ENCODE assay signal across 17 cellular contexts in genomic region chr6:35733633-35734032, GRCh38. TPM values are rescaled to one million over a fixed set of nuclear protein-coding genes. Genes with fewer than 3 reads are reported as not detected.
DNase-seq lines count a peak whose midpoint lies in the region; ATAC-seq and TF ChIP-seq lines count a peak whose summit lies in the region.
"Had no signal": no experiment of that assay in that cellular context is flagged by ENCODE, and none has a peak within 500 bp of the region (broad histone marks: within the 10 kb centered on the region; RNA-seq: fewer than 3 reads in every experiment).

No MANE protein-coding gene starts in this region.

- no peaks in the 10 kb centered on the region for H3K79me2 ChIP-seq in hepatocyte

- peak overlapping the region; percentile 95 for H3K4me2 ChIP-seq in hepatocyte

- H2AFZ ChIP-seq in hepatocyte = no peak overlapping the region

- H3K36me3 Mint-ChIP-seq in CD4-positive, CD25-positive, alpha-beta regulatory T cell = no peaks in the 10 kb centered on the region
- no peaks in the 10 kb centered on the region for H3K36me3 Mint-ChIP-seq in activated naive CD4-positive, alpha-beta T cell treated with anti-CD3 and anti-CD28 coated beads for 36 hours (ENCODE audit: low read depth)
- H3K36me3 Mint-ChIP-seq: activated CD8-positive, alpha-beta memory T cell treated with anti-CD3 and anti-CD28 coated beads, Interleukin-2, amount 10 ng/mL, durations not matched to agents 7 days and 5 days had no signal

- H3K4me3 ChIP-seq in CD4-positive, CD25-positive, alpha-beta regulatory T cell (ENCODE audit: low read depth, low read length) = no peak overlapping the region
- H3K4me3 ChIP-seq in hepatocyte (no peak overlapping the region), spleen (no peak overlapping the region)
- H3K4me3 ChIP-seq: lung, MG63 had no signal

- peaks cover 64% of the 10 kb centered on the region for H3K4me1 ChIP-seq in CD4-positive, CD25-positive, alpha-beta regulatory T cell (ENCODE audit: control insufficient read depth, insufficient read depth, low read length, poor library complexity, severe bottlenecking)
- H3K4me1 ChIP-seq in hepatocyte (ENCODE audit: insufficient read depth) (peaks cover 38% of the 10 kb centered on the region), spleen (peaks cover 50 to 91% (median 83%) of the 10 kb centered on the region in 6 donors)

- no peak overlapping the region for H3K27ac ChIP-seq in CD4-positive, CD25-positive, alpha-beta regulatory T cell (ENCODE audit: insufficient read depth, low read length, poor library complexity, severe bottlenecking)
- H3K27ac ChIP-seq in hepatocyte (peak overlapping the region; percentile 100), spleen (peak overlapping the region in 5 of 8 donors; percentile 99 to 100 (median 100))

- no peaks in the 10 kb centered on the region for H3K36me3 ChIP-seq in CD4-positive, CD25-positive, alpha-beta regulatory T cell (ENCODE audit: control insufficient read depth, insufficient read depth, low read length)
- H3K36me3 ChIP-seq in hepatocyte (replicated peaks; ENCODE audit: insufficient read depth, low read depth) (no peaks in the 10 kb centered on the region), spleen (no peaks in the 10 kb centered on the region)
- H3K36me3 ChIP-seq: MG63 had no signal

- H3K9me3 ChIP-seq in CD4-positive, CD25-positive, alpha-beta regulatory T cell (ENCODE audit: control insufficient read depth in 2 of 2, low read length in 2 of 2) = no peaks in the 10 kb centered on the region
- no peaks in the 10 kb centered on the region for H3K9me3 ChIP-seq in hepatocyte (ENCODE audit: low read depth)
- no peaks in the 10 kb centered on the region for H3K9me3 ChIP-seq in spleen
- H3K9me3 ChIP-seq: MG63 had no signal

- H3K4me1 Mint-ChIP-seq in CD4-positive, CD25-positive, alpha-beta regulatory T cell = peaks cover 4 to 88% (median 52%) of the 10 kb centered on the region in 4 donors
- peaks cover 74% of the 10 kb centered on the region for H3K4me1 Mint-ChIP-seq in activated naive CD4-positive, alpha-beta T cell treated with anti-CD3 and anti-CD28 coated beads for 36 hours (ENCODE audit: low read depth)

- CTCF ChIA-PET in activated naive CD4-positive, alpha-beta T cell treated with anti-CD3 and anti-CD28 coated beads for 36 hours (lab: Charles Lee) = interaction anchor here (0.6 to 3.2 kb wide), 17 partner anchors 14 to 211 kb away, joined by 3 to 18 read pairs (median 5); no protein-coding TSS in a partner anchor

- peak overlapping the region; percentile 48 to 95 (median 78) for H3K27ac Mint-ChIP-seq in CD4-positive, CD25-positive, alpha-beta regulatory T cell
- no peak overlapping the region for H3K27ac Mint-ChIP-seq in activated naive CD4-positive, alpha-beta T cell treated with anti-CD3 and anti-CD28 coated beads for 36 hours

- no peaks in the 10 kb centered on the region for H3K9me3 Mint-ChIP-seq in CD4-positive, CD25-positive, alpha-beta regulatory T cell
- H3K9me3 Mint-ChIP-seq in activated naive CD4-positive, alpha-beta T cell treated with anti-CD3 and anti-CD28 coated beads for 36 hours = no peaks in the 10 kb centered on the region

- WGBS in hepatocyte (ENCODE audit: low lambda C conversion rate, missing lambda C conversion rate) = 89% methylated on average over 8 of the region's 8 CpGs
- WGBS in spleen, 5 donors = 90 to 95% (median 93%) methylated on average over 8 of the region's 8 CpGs

- H3K27me3 Mint-ChIP-seq in CD4-positive, CD25-positive, alpha-beta regulatory T cell = peaks cover 5% of the 10 kb centered on the region
- H3K27me3 Mint-ChIP-seq in activated naive CD4-positive, alpha-beta T cell treated with anti-CD3 and anti-CD28 coated beads for 36 hours (ENCODE audit: low read depth) = no peaks in the 10 kb centered on the region
- H3K27me3 Mint-ChIP-seq: activated CD8-positive, alpha-beta memory T cell treated with anti-CD3 and anti-CD28 coated beads, Interleukin-2, amount 10 ng/mL, durations not matched to agents 7 days and 5 days had no signal

- ATAC-seq in CD4-positive, CD25-positive, alpha-beta regulatory T cell (ENCODE audit: low read depth in 2 of 2) = no peak
- ATAC-seq in HG03460 (IDR thresholded peaks at IDR 0.05; ENCODE audit: unreplicated experiment) = no peak
- ATAC-seq: activated CD8-positive, alpha-beta memory T cell treated with anti-CD3 and anti-CD28 coated beads, Interleukin-2, amount 10 ng/mL, durations not matched to agents 7 days and 5 days had no signal

- TF ChIP-seq POLR2A in spleen (IDR thresholded peaks at IDR 0.05) = no peak

- intact Hi-C loops in spleen (cut with DNase I; ENCODE audit: low total_unique reads) = no loop called here
- intact Hi-C loops in activated naive CD4-positive, alpha-beta T cell treated with anti-CD3 and anti-CD28 coated beads for 36 hours (cut with micrococcal nuclease) = no loop called here

- H3K4me3 Mint-ChIP-seq in CD4-positive, CD25-positive, alpha-beta regulatory T cell = peak overlapping the region in 2 of 4 donors; percentile 35 to 85
- H3K4me3 Mint-ChIP-seq in activated naive CD4-positive, alpha-beta T cell treated with anti-CD3 and anti-CD28 coated beads for 36 hours = no peak overlapping the region
- H3K4me3 Mint-ChIP-seq: activated CD8-positive, alpha-beta memory T cell treated with anti-CD3 and anti-CD28 coated beads, Interleukin-2, amount 10 ng/mL, durations not matched to agents 7 days and 5 days had no signal

- H3K27me3 ChIP-seq in CD4-positive, CD25-positive, alpha-beta regulatory T cell (ENCODE audit: control insufficient read depth, insufficient read depth, low read length) = no peaks in the 10 kb centered on the region
- no peaks in the 10 kb centered on the region for H3K27me3 ChIP-seq in hepatocyte
- H3K27me3 ChIP-seq in spleen (replicated peaks in 1 of 7) = no peaks in the 10 kb centered on the region
- H3K27me3 ChIP-seq: MG63 had no signal

- no peaks in the 10 kb centered on the region for H3K9me2 ChIP-seq in hepatocyte (replicated peaks; ENCODE audit: insufficient read depth)

- H4K20me1 ChIP-seq in hepatocyte (ENCODE audit: insufficient read depth, poor library complexity, severe bottlenecking) = no peaks in the 10 kb centered on the region

- DNase-seq in CD4-positive, CD25-positive, alpha-beta regulatory T cell = no peak
- peak; percentile 48 for DNase-seq in NCI-H69 (lab: John Stamatoyannopoulos, UW)
- no peak for DNase-seq in hepatocyte (ENCODE audit: low spot score)
- DNase-seq in spleen = peak; percentile 73
- no peak for DNase-seq in DMS153 (lab: John Stamatoyannopoulos, UW)
- DNase-seq in activated naive CD4-positive, alpha-beta T cell treated with anti-CD3 and anti-CD28 coated beads for 36 hours = no peak
- DNase-seq: activated CD8-positive, alpha-beta memory T cell treated with anti-CD3 and anti-CD28 coated beads, Interleukin-2, amount 10 ng/mL, durations not matched to agents 7 days and 5 days; effector CD4-positive, alpha-beta T cell; glutamatergic neuron; GOT3; MG63; NCI-H2227 treated with DMSO at 0.1 percent for 48 hours; SHP77; stimulated activated naive CD4-positive, alpha-beta T cell treated with Interleukin-2 at 50 U/mL for 16 hours had no signal

- TF ChIP-seq CTCF in hepatocyte (IDR thresholded peaks at IDR 0.05; ENCODE audit: poor library complexity) = no peak
- TF ChIP-seq CTCF in spleen (IDR thresholded peaks at IDR 0.05 in 8 of 11, conservative IDR thresholded peaks at IDR 0.05 in 3 of 11) = no peak

RNA-seq across cellular contexts. Expression of gene ARMC12, which starts 3.2 kb away (rescaled TPM):
- total RNA-seq in CD4-positive, CD25-positive, alpha-beta regulatory T cell = 0.57 TPM
- not detected for polyA plus RNA-seq in CD4-positive, CD25-positive, alpha-beta regulatory T cell
- total RNA-seq in hepatocyte = 0.83 and 1.4 TPM in 2 replicates
- 2.5 and 3.2 TPM in 2 replicates for polyA plus RNA-seq in hepatocyte
- 1 to 10 TPM in 2 of 7 donors, under 1 TPM in 5; 0.23 to 1.6 (median 0.97) TPM for total RNA-seq in spleen
- 1 to 10 TPM; 2.0 to 4.1 (median 2.7) TPM for polyA plus RNA-seq in spleen
- 1 to 10 TPM; 3.1 to 3.9 TPM for total RNA-seq in activated naive CD4-positive, alpha-beta T cell treated with anti-CD3 and anti-CD28 coated beads for 36 hours

RNA-seq across cellular contexts. Expression of gene CLPSL2, which starts 42.8 kb away (rescaled TPM):
- not detected for total RNA-seq in CD4-positive, CD25-positive, alpha-beta regulatory T cell
- not detected for polyA plus RNA-seq in CD4-positive, CD25-positive, alpha-beta regulatory T cell
- not detected in 2 replicates for total RNA-seq in hepatocyte
- not detected in 2 replicates for polyA plus RNA-seq in hepatocyte
- total RNA-seq in spleen = not detected
- not detected for polyA plus RNA-seq in spleen
- not detected for total RNA-seq in activated naive CD4-positive, alpha-beta T cell treated with anti-CD3 and anti-CD28 coated beads for 36 hours
- total RNA-seq: activated CD8-positive, alpha-beta memory T cell treated with anti-CD3 and anti-CD28 coated beads, Interleukin-2, amount 10 ng/mL, durations not matched to agents 7 days and 5 days; lung; pulmonary artery endothelial cell had no signal
- polyA plus RNA-seq: lung had no signal

RNA-seq across cellular contexts. Expression of gene FKBP5, which starts 44.9 kb away (rescaled TPM):
- total RNA-seq in CD4-positive, CD25-positive, alpha-beta regulatory T cell = 55.0 TPM
- 100 to 1,000 TPM in 2 of 4 donors, 10 to 100 TPM in 2; 27.5 to 157 (median 106) TPM for polyA plus RNA-seq in CD4-positive, CD25-positive, alpha-beta regulatory T cell
- 73.6 and 78.8 TPM in 2 replicates for total RNA-seq in hepatocyte
- 233 and 254 TPM in 2 replicates for polyA plus RNA-seq in hepatocyte
- total RNA-seq in spleen = 100 to 1,000 TPM in 5 of 7 donors, 10 to 100 TPM in 2; 39.9 to 368 (median 241) TPM
- polyA plus RNA-seq in spleen = 10 to 100 TPM; 23.8 to 88.9 (median 75.9) TPM
- 100 to 1,000 TPM; 202 to 208 TPM for total RNA-seq in activated naive CD4-positive, alpha-beta T cell treated with anti-CD3 and anti-CD28 coated beads for 36 hours

RNA-seq across cellular contexts. Expression of gene CLPSL1, which starts 47.2 kb away (rescaled TPM):
- total RNA-seq in CD4-positive, CD25-positive, alpha-beta regulatory T cell = not detected
- polyA plus RNA-seq in CD4-positive, CD25-positive, alpha-beta regulatory T cell = not detected
- not detected in 2 replicates for total RNA-seq in hepatocyte
- not detected in 2 replicates for polyA plus RNA-seq in hepatocyte
- total RNA-seq in spleen = not detected
- not detected for polyA plus RNA-seq in spleen
- not detected for total RNA-seq in activated naive CD4-positive, alpha-beta T cell treated with anti-CD3 and anti-CD28 coated beads for 36 hours
- total RNA-seq: activated CD8-positive, alpha-beta memory T cell treated with anti-CD3 and anti-CD28 coated beads, Interleukin-2, amount 10 ng/mL, durations not matched to agents 7 days and 5 days; lung; pulmonary artery endothelial cell had no signal
- polyA plus RNA-seq: lung had no signal

Comparison
In these comparisons a context has a peak if more than half of its experiments do, and no peak if none do; other contexts are left out.
1. DNase-seq: peak in NCI-H69 (single experiment) and spleen (single experiment); none in CD4-positive, CD25-positive, alpha-beta regulatory T cell (0 of 3), hepatocyte (single experiment), DMS153 (single experiment) and activated naive CD4-positive, alpha-beta T cell treated with anti-CD3 and anti-CD28 coated beads for 36 hours (single experiment).